Comparison of ENCODE assay signal across 24 cellular contexts in the genomic region with DNA sequence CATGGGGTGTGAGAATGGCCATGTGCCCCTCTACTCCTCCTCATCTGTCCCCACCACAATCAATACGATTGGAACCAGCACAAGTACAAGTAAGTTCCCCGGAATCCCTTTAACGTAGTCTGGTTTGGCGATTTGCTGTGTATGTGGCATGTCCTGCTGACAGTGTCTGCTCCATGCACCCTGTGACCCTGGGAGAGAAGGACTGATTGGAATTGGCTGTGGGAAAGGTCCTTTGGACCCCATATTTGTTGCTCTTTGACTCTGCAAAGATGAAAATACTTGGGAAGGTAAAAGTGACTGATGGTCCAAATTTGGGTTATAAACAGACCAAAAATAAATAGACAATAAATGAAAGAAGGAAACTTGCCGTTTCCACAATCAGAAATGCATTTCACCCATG.
"Had no signal": no experiment of that assay in that cellular context is flagged by ENCODE, and none has a peak within 500 bp of the region (broad histone marks: within the 10 kb centered on the region; RNA-seq: fewer than 3 reads in every experiment).

No MANE protein-coding gene starts in this region.

- H3K27me3 Mint-ChIP-seq: stimulated activated memory B cell treated with anti-CD40 and anti-IgM and Interleukin-4, amounts not matched to agents 10 μg/mL and 1 μg/mL and 100 μg/mL, for 72 hours had no signal

- H3K9me3 ChIP-seq: sigmoid colon, spleen, testis, tibial artery had no signal

- H3K27me3 ChIP-seq: sigmoid colon, spleen, testis, tibial artery had no signal

- H3K27ac ChIP-seq: skin epidermis, spleen, testis, tibial artery had no signal

- FAIRE-seq: frontal cortex, islet of Langerhans had no signal

- H3K36me3 Mint-ChIP-seq: naive thymus-derived CD4-positive, alpha-beta T cell; type B pancreatic cell had no signal

- H3K9me3 Mint-ChIP-seq: naive thymus-derived CD4-positive, alpha-beta T cell; nephron; stimulated activated memory B cell treated with anti-CD40 and anti-IgM and Interleukin-4, amounts not matched to agents 10 μg/mL and 1 μg/mL and 100 μg/mL, for 72 hours; type B pancreatic cell had no signal

- H3K4me3 Mint-ChIP-seq: naive thymus-derived CD4-positive, alpha-beta T cell; nephron; stimulated activated memory B cell treated with anti-CD40 and anti-IgM and Interleukin-4, amounts not matched to agents 10 μg/mL and 1 μg/mL and 100 μg/mL, for 72 hours; type B pancreatic cell had no signal

- H3K4me3 ChIP-seq: sigmoid colon, skin epidermis, spleen, testis, tibial artery had no signal

- ATAC-seq: left colon; naive thymus-derived CD4-positive, alpha-beta T cell; stimulated activated memory B cell treated with anti-CD40 and anti-IgM and Interleukin-4, amounts not matched to agents 10 μg/mL and 1 μg/mL and 100 μg/mL, for 72 hours; stimulated activated naive CD8-positive, alpha-beta T cell treated with anti-CD3 and anti-CD28 coated beads, Interleukin-15, Interleukin-2, amounts not matched to agents 100 U/mL and 50 U/mL, for 24 hours had no signal

- H3K27ac Mint-ChIP-seq: naive thymus-derived CD4-positive, alpha-beta T cell; nephron; stimulated activated memory B cell treated with anti-CD40 and anti-IgM and Interleukin-4, amounts not matched to agents 10 μg/mL and 1 μg/mL and 100 μg/mL, for 72 hours; type B pancreatic cell had no signal

- DNase-seq: caudate nucleus; cerebellar nuclear complex; cortex of kidney; head of caudate nucleus; hippocampal formation; left colon; mesendoderm; midbrain; naive thymus-derived CD4-positive, alpha-beta T cell; nucleus accumbens; retina; sigmoid colon; spleen; stimulated activated CD4-positive, alpha-beta T cell treated with anti-CD3 and anti-CD28 coated beads, Interleukin-4, amount 100 ng/mL, for 4 hours; stimulated activated naive CD8-positive, alpha-beta T cell treated with anti-CD3 and anti-CD28 coated beads, Interleukin-15, Interleukin-2, amounts not matched to agents 100 U/mL and 50 U/mL, for 24 hours; substantia nigra; testis; tibial artery had no signal
